8 cellular contexts compared by ENCODE assay signal in the genomic region with DNA sequence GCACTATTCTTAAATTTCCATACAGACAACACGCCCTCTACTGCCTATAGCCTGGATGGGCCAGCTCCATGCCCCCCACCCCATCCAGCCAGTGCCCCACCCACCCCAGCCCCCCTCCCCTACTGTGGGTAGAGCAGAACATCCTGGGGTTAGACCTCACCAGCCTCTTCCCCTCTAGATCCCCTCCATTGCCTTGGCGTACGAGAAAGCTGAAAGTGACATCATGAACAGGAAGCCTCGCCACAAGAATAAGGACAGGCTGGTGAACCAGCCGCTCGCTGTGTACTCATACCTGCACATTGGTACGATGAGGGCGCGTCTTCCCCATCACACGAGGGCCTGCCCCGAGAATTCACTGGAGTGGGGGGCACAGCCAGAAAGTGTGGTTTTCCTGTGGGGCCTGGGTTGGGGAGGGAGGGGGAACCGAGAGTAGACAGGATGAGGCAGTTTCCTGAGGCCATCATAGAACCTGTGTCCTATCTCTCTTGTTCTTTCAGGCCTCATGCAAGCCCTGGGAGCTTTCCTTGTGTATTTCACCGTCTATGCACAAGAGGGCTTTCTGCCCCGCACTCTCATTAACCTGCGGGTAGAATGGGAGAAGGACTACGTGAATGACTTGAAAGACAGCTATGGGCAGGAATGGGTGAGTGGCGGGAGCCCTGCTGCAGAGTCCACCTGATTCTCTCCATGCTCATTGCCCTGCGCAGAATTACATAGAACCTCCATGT. TPM values are rescaled to one million over a fixed set of nuclear protein-coding genes. Genes with fewer than 3 reads are reported as not detected.
DNase-seq lines count a peak whose midpoint lies in the region; ATAC-seq lines count a peak whose summit lies in the region.

No MANE protein-coding gene starts in this region.

- peaks cover 28% of the 10 kb centered on the region for H3K4me1 Mint-ChIP-seq in activated CD4-positive, alpha-beta memory T cell treated with anti-CD3 and anti-CD28 coated beads, Interleukin-2, amount 10 ng/mL, durations not matched to agents 7 days and 5 days

- POLR2A ChIA-PET in activated CD4-positive, alpha-beta memory T cell treated with anti-CD3 and anti-CD28 coated beads, Interleukin-2, amount 10 ng/mL, durations not matched to agents 7 days and 5 days (lab: Charles Lee) = interaction anchor here (0.8 to 2.7 kb wide), 10 partner anchors 11 to 213 kb away, joined by 3 to 7 read pairs (median 3); a partner anchor contains a TSS

- peak overlapping the region; percentile 52 for H3K4me3 Mint-ChIP-seq in activated CD4-positive, alpha-beta memory T cell treated with anti-CD3 and anti-CD28 coated beads, Interleukin-2, amount 10 ng/mL, durations not matched to agents 7 days and 5 days

- intact Hi-C loops in posterior vena cava (cut with DNase I) = no loop called here

- ATAC-seq in GM18511 (IDR thresholded peaks at IDR 0.05; ENCODE audit: unreplicated experiment) (peak; percentile 92), HG03103 (IDR thresholded peaks at IDR 0.05; ENCODE audit: low read depth, unreplicated experiment) (peak; percentile 68), GM19324 (IDR thresholded peaks at IDR 0.05; ENCODE audit: low FRiP score, unreplicated experiment) (no peak)

- peak; percentile 80 for DNase-seq in activated CD4-positive, alpha-beta memory T cell treated with anti-CD3 and anti-CD28 coated beads, Interleukin-2, amount 10 ng/mL, durations not matched to agents 7 days and 5 days
- DNase-seq in posterior vena cava (ENCODE audit: low spot score) = peak; percentile 61
- DNase-seq in NCI-H1092 (lab: John Stamatoyannopoulos, UW) = no peak
- no peak for DNase-seq in NCI-H2196 treated with DMSO at 0.1 percent for 48 hours (lab: John Stamatoyannopoulos, UW; ENCODE audit: unreplicated experiment)
- DNase-seq in NCI-H2029 treated with DMSO at 0.1 percent for 48 hours (lab: John Stamatoyannopoulos, UW) = no peak

- no peaks in the 10 kb centered on the region for H3K9me3 Mint-ChIP-seq in activated CD4-positive, alpha-beta memory T cell treated with anti-CD3 and anti-CD28 coated beads, Interleukin-2, amount 10 ng/mL, durations not matched to agents 7 days and 5 days

- H3K36me3 Mint-ChIP-seq in activated CD4-positive, alpha-beta memory T cell treated with anti-CD3 and anti-CD28 coated beads, Interleukin-2, amount 10 ng/mL, durations not matched to agents 7 days and 5 days (ENCODE audit: low read depth) = no peaks in the 10 kb centered on the region

- CTCF ChIA-PET in activated CD4-positive, alpha-beta memory T cell treated with anti-CD3 and anti-CD28 coated beads, Interleukin-2, amount 10 ng/mL, durations not matched to agents 7 days and 5 days (lab: Charles Lee) = interaction anchor here (0.7 to 3.5 kb wide), 9 partner anchors 8 to 128 kb away, joined by 3 to 26 read pairs (median 4); no protein-coding TSS in a partner anchor

- H3K27ac Mint-ChIP-seq in activated CD4-positive, alpha-beta memory T cell treated with anti-CD3 and anti-CD28 coated beads, Interleukin-2, amount 10 ng/mL, durations not matched to agents 7 days and 5 days = peak overlapping the region; percentile 77

- H3K27me3 Mint-ChIP-seq in activated CD4-positive, alpha-beta memory T cell treated with anti-CD3 and anti-CD28 coated beads, Interleukin-2, amount 10 ng/mL, durations not matched to agents 7 days and 5 days = peaks cover 6% of the 10 kb centered on the region

RNA-seq across cellular contexts. Expression of gene ATP12A, which starts 29.1 kb away (rescaled TPM):
- total RNA-seq in activated CD4-positive, alpha-beta memory T cell treated with anti-CD3 and anti-CD28 coated beads, Interleukin-2, amount 10 ng/mL, durations not matched to agents 7 days and 5 days = 1 to 10 TPM; 1.1 TPM
- not detected for total RNA-seq in posterior vena cava

RNA-seq across cellular contexts. Expression of gene RNF17, which starts 54.6 kb away (rescaled TPM):
- total RNA-seq in activated CD4-positive, alpha-beta memory T cell treated with anti-CD3 and anti-CD28 coated beads, Interleukin-2, amount 10 ng/mL, durations not matched to agents 7 days and 5 days = not detected
- total RNA-seq in posterior vena cava = under 1 TPM in 1 of 2 donors, not detected in 1; 0.14 TPM

Comparison
In these comparisons a context has a peak if more than half of its experiments do, and no peak if none do; other contexts are left out.
1. DNase-seq: peak in activated CD4-positive, alpha-beta memory T cell treated with anti-CD3 and anti-CD28 coated beads, Interleukin-2, amount 10 ng/mL, durations not matched to agents 7 days and 5 days (single experiment) and posterior vena cava (single experiment); none in NCI-H1092 (single experiment), NCI-H2196 treated with DMSO at 0.1 percent for 48 hours (single experiment) and NCI-H2029 treated with DMSO at 0.1 percent for 48 hours (single experiment).